11 cellular contexts compared by ENCODE assay signal in genomic region chr5:143010335-143010734, GRCh38.
A peak's percentile ranks its signal among the peaks of the same experiment; 100 is the strongest.
DNase-seq lines count a peak whose midpoint lies in the region; ATAC-seq and TF ChIP-seq lines count a peak whose summit lies in the region.
"Had no signal": no experiment of that assay in that cellular context is flagged by ENCODE, and none has a peak within 500 bp of the region (broad histone marks: within the 10 kb centered on the region; RNA-seq: fewer than 3 reads in every experiment).

No MANE protein-coding gene starts in this region.

- in situ Hi-C loops in GM13976 (cut with MboI; ENCODE audit: low sequenced_read_pairs, unreplicated experiment) = loop anchor here (25.0 kb wide), 1 partner anchor 802 kb away; the partner anchor contains the start of gene HMHB1

- no peaks in the 10 kb centered on the region for H3K9me3 ChIP-seq in neutrophil

- intact Hi-C loops in activated CD4-positive, alpha-beta T cell treated with anti-CD3 and anti-CD28 coated beads, Interleukin-2, amount 10 ng/mL, durations not matched to agents 24 days and 14 days (cut with micrococcal nuclease) = no loop called here

- ATAC-seq in activated naive CD8-positive, alpha-beta T cell treated with anti-CD3 and anti-CD28 coated beads, Interleukin-2, amount 10 ng/mL, durations not matched to agents 7 days and 5 days (ENCODE audit: low read depth) = no peak
- no peak for ATAC-seq in HG03108 (IDR thresholded peaks at IDR 0.05; ENCODE audit: unreplicated experiment)
- ATAC-seq: activated CD4-positive, CD25-positive, alpha-beta regulatory T cell treated with anti-CD3 and anti-CD28 coated beads, Interleukin-2, amount 50 U/mL, for 24 hours had no signal

- H3K27ac Mint-ChIP-seq in activated CD4-positive, alpha-beta T cell treated with anti-CD3 and anti-CD28 coated beads, Interleukin-2, amount 10 ng/mL, durations not matched to agents 24 days and 14 days = peak overlapping the region; percentile 93
- peak overlapping the region; percentile 86 for H3K27ac Mint-ChIP-seq in activated naive CD8-positive, alpha-beta T cell treated with anti-CD3 and anti-CD28 coated beads, Interleukin-2, amount 10 ng/mL, durations not matched to agents 7 days and 5 days

- no peak overlapping the region for H3K4me3 Mint-ChIP-seq in activated CD4-positive, alpha-beta T cell treated with anti-CD3 and anti-CD28 coated beads, Interleukin-2, amount 10 ng/mL, durations not matched to agents 24 days and 14 days
- no peak overlapping the region for H3K4me3 Mint-ChIP-seq in activated naive CD8-positive, alpha-beta T cell treated with anti-CD3 and anti-CD28 coated beads, Interleukin-2, amount 10 ng/mL, durations not matched to agents 7 days and 5 days

- H3K9me3 Mint-ChIP-seq in activated CD4-positive, alpha-beta T cell treated with anti-CD3 and anti-CD28 coated beads, Interleukin-2, amount 10 ng/mL, durations not matched to agents 24 days and 14 days = peaks cover 4% of the 10 kb centered on the region
- H3K9me3 Mint-ChIP-seq in activated naive CD8-positive, alpha-beta T cell treated with anti-CD3 and anti-CD28 coated beads, Interleukin-2, amount 10 ng/mL, durations not matched to agents 7 days and 5 days = no peaks in the 10 kb centered on the region

- H3K36me3 Mint-ChIP-seq in activated CD4-positive, alpha-beta T cell treated with anti-CD3 and anti-CD28 coated beads, Interleukin-2, amount 10 ng/mL, durations not matched to agents 24 days and 14 days (ENCODE audit: low read depth) = peaks cover 3% of the 10 kb centered on the region
- peaks cover 8% of the 10 kb centered on the region for H3K36me3 Mint-ChIP-seq in activated naive CD8-positive, alpha-beta T cell treated with anti-CD3 and anti-CD28 coated beads, Interleukin-2, amount 10 ng/mL, durations not matched to agents 7 days and 5 days

- POLR2A ChIA-PET in activated naive CD8-positive, alpha-beta T cell treated with anti-CD3 and anti-CD28 coated beads, Interleukin-2, amount 10 ng/mL, durations not matched to agents 7 days and 5 days (lab: Charles Lee) = interaction anchor here (1.1 to 2.5 kb wide), 2 partner anchors 8 to 394 kb away, joined by 3 to 17 read pairs; partner anchors contain the start of gene NR3C1

- H3K27ac ChIP-seq in neutrophil = peak overlapping the region; percentile 88
- H3K27ac ChIP-seq: parathyroid adenoma had no signal

- no peaks in the 10 kb centered on the region for H3K27me3 ChIP-seq in neutrophil
- H3K27me3 ChIP-seq: brain microvascular endothelial cell had no signal

- DNase-seq in activated CD4-positive, alpha-beta T cell treated with anti-CD3 and anti-CD28 coated beads, Interleukin-2, amount 10 ng/mL, durations not matched to agents 24 days and 14 days = no peak
- no peak for DNase-seq in activated CD4-positive, alpha-beta T cell treated with anti-CD3 and anti-CD28 coated beads for 1 hour
- DNase-seq in NCI-H2029 treated with DMSO at 0.1 percent for 48 hours (lab: John Stamatoyannopoulos, UW) (peak; percentile 69), GM13976 (ENCODE audit: low spot score) (no peak), A172 (ENCODE audit: low spot score) (no peak)
- DNase-seq in activated naive CD8-positive, alpha-beta T cell treated with anti-CD3 and anti-CD28 coated beads, Interleukin-2, amount 10 ng/mL, durations not matched to agents 7 days and 5 days = no peak
- DNase-seq: brain microvascular endothelial cell had no signal

- peaks cover 20% of the 10 kb centered on the region for H3K36me3 ChIP-seq in neutrophil
- H3K36me3 ChIP-seq: brain microvascular endothelial cell had no signal

- peaks cover 28 to 53% of the 10 kb centered on the region in 2 experiments for H3K4me1 ChIP-seq in neutrophil (ENCODE audit: control insufficient read depth in 1 of 2, insufficient read depth in 1 of 2, low read depth in 1 of 2, low read length in 1 of 2)
- H3K4me1 ChIP-seq: parathyroid adenoma had no signal

- peaks cover 66% of the 10 kb centered on the region for H3K4me1 Mint-ChIP-seq in activated CD4-positive, alpha-beta T cell treated with anti-CD3 and anti-CD28 coated beads, Interleukin-2, amount 10 ng/mL, durations not matched to agents 24 days and 14 days
- H3K4me1 Mint-ChIP-seq in activated naive CD8-positive, alpha-beta T cell treated with anti-CD3 and anti-CD28 coated beads, Interleukin-2, amount 10 ng/mL, durations not matched to agents 7 days and 5 days = peaks cover 48% of the 10 kb centered on the region

- H3K4me3 ChIP-seq in neutrophil (ENCODE audit: low read depth in 1 of 2, low read length in 1 of 2) = no peak overlapping the region

- H3K27me3 Mint-ChIP-seq in activated CD4-positive, alpha-beta T cell treated with anti-CD3 and anti-CD28 coated beads, Interleukin-2, amount 10 ng/mL, durations not matched to agents 24 days and 14 days = peaks cover 3% of the 10 kb centered on the region
- no peaks in the 10 kb centered on the region for H3K27me3 Mint-ChIP-seq in activated naive CD8-positive, alpha-beta T cell treated with anti-CD3 and anti-CD28 coated beads, Interleukin-2, amount 10 ng/mL, durations not matched to agents 7 days and 5 days

- TF ChIP-seq CTCF in neutrophil (IDR thresholded peaks at IDR 0.05) = no peak
- no peak for TF ChIP-seq CTCF in GM13976 (IDR thresholded peaks at IDR 0.05; ENCODE audit: borderline replicate concordance, control extremely low read depth, extremely low read depth, insufficient read depth, missing control alignments)
